ENCODE assay signal across 6 cellular contexts in the genomic region with DNA sequence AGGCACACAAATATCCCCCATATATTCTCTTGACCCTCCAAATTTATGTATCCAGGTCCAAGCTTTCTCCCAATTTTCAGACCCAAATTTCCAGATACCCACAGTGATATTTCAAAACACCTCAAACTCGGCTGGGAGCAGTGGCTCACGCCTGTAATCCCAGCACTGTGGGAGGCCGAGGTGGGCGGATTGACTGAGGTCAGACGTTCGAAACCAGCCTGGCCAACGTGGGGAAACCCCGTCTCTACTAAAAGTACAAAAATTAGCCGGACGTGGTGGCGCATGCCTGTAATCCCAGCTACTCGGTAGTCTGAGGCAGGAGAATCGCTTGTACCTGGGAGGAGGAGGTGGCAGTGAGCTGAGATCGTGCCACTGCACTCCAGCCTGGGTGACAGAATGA. TPM values are rescaled to one million over a fixed set of nuclear protein-coding genes. Genes with fewer than 3 reads are reported as not detected.
DNase-seq lines count a peak whose midpoint lies in the region; ATAC-seq and TF ChIP-seq lines count a peak whose summit lies in the region.
"Not testable (repeated sequence)": the region's sequence is repeated elsewhere in the genome, so short reads cannot be mapped to it uniquely, and the experiment has no call there.

No MANE protein-coding gene starts in this region.

- peaks cover 10% of the 10 kb centered on the region for H3K79me2 ChIP-seq in neural progenitor cell (ENCODE audit: low read depth)

- not testable (repeated sequence) for H4K20me1 ChIP-seq in neural progenitor cell (ENCODE audit: low read depth)

- H3K27ac Mint-ChIP-seq in endodermal cell, neural progenitor cell: not testable (repeated sequence)

- not testable (repeated sequence) for H3K4me3 Mint-ChIP-seq in activated T-cell treated with anti-CD3 and anti-CD28 coated beads, Interleukin-2, amount 50 U/mL, for 4 hours; endodermal cell
- H3K4me3 Mint-ChIP-seq in neural progenitor cell, result peak overlapping the region; percentile 6

- TF ChIP-seq POLR2A in Peyer's patch (IDR thresholded peaks at IDR 0.05), result not testable (repeated sequence)

- not testable (repeated sequence) for TF ChIP-seq CTCF in GM06990 (IDR thresholded peaks at IDR 0.05; ENCODE audit: insufficient read depth, low read length, poor library complexity, severe bottlenecking); Peyer's patch (IDR thresholded peaks at IDR 0.05); endodermal cell (conservative IDR thresholded peaks at IDR 0.05); neural progenitor cell (IDR thresholded peaks at IDR 0.05)

- H3K9me3 ChIP-seq in Peyer's patch; endodermal cell (ENCODE audit: control insufficient read depth, low read length); neural progenitor cell (ENCODE audit: low read depth): not testable (repeated sequence)

- peaks cover 24% of the 10 kb centered on the region for H3F3A ChIP-seq in neural progenitor cell (ENCODE audit: low read depth)

- 47 to 50% methylated on average over 11 to 14 of the region's 14 CpGs for WGBS in endodermal cell (ENCODE audit: insufficient coverage in 1 of 2, insufficient read length in 1 of 2), 2 experiments

- H3K4me2 ChIP-seq in neural progenitor cell, result peak overlapping the region; percentile 90

- H3K4me3 ChIP-seq in GM06990 (replicated peaks; ENCODE audit: low read depth, low read length) (peak overlapping the region; percentile 85), Peyer's patch (peak overlapping the region in 3 of 4 donors; percentile 85 to 99 (median 87)), endodermal cell (ENCODE audit: low read length) (peak overlapping the region; percentile 86), neural progenitor cell (peak overlapping the region; percentile 65)

- not testable (repeated sequence) for H3K9ac ChIP-seq in endodermal cell (ENCODE audit: extremely low read depth, low read length, poor library complexity, severe bottlenecking); neural progenitor cell

- not testable (repeated sequence) for ATAC-seq in activated T-cell treated with anti-CD3 and anti-CD28 coated beads, Interleukin-2, amount 50 U/mL, for 4 hours

- H3K36me3 ChIP-seq in GM06990 (ENCODE audit: control insufficient read depth, insufficient read depth, low read length); Peyer's patch; endodermal cell (ENCODE audit: control insufficient read depth, insufficient read depth, low read length); neural progenitor cell: not testable (repeated sequence)

- H2AFZ ChIP-seq in neural progenitor cell (replicated peaks), result not testable (repeated sequence)

- H3K27ac ChIP-seq in Peyer's patch; endodermal cell (ENCODE audit: low read depth, low read length); neural progenitor cell: not testable (repeated sequence)

- not testable (repeated sequence) for H3K36me3 Mint-ChIP-seq in activated T-cell treated with anti-CD3 and anti-CD28 coated beads, Interleukin-2, amount 50 U/mL, for 4 hours (ENCODE audit: insufficient read depth); endodermal cell (ENCODE audit: low read depth); neural progenitor cell

- H3K4me1 Mint-ChIP-seq in activated T-cell treated with anti-CD3 and anti-CD28 coated beads, Interleukin-2, amount 50 U/mL, for 4 hours (ENCODE audit: low read depth), result peaks cover 11% of the 10 kb centered on the region
- H3K4me1 Mint-ChIP-seq in endodermal cell, neural progenitor cell: not testable (repeated sequence)

- DNase-seq in GM06990 (ENCODE audit: extremely low read depth, insufficient read length); Peyer's patch; endodermal cell; neural progenitor cell (ENCODE audit: low spot score): not testable (repeated sequence)
- peak; percentile 16 for DNase-seq in activated T-cell treated with anti-CD3 and anti-CD28 coated beads, Interleukin-2, amount 50 U/mL, for 4 hours
- peak; percentile 15 for DNase-seq in stimulated activated CD8-positive, alpha-beta memory T cell treated with anti-CD3 and anti-CD28 coated beads, Interleukin-12 subunit alpha, Interleukin-12 subunit beta, amount 100 ng/mL, for 24 hours (ENCODE audit: extremely low read depth)

- H3K27me3 ChIP-seq in GM06990 (replicated peaks; ENCODE audit: control insufficient read depth, insufficient read depth, low read length); Peyer's patch; endodermal cell (ENCODE audit: control insufficient read depth, insufficient read depth, low read length, poor library complexity, severe bottlenecking): not testable (repeated sequence)
- H3K27me3 ChIP-seq in neural progenitor cell, result peaks cover 15% of the 10 kb centered on the region

- not testable (repeated sequence) for H3K9me3 Mint-ChIP-seq in activated T-cell treated with anti-CD3 and anti-CD28 coated beads, Interleukin-2, amount 50 U/mL, for 4 hours; endodermal cell; neural progenitor cell

- H3K27me3 Mint-ChIP-seq in activated T-cell treated with anti-CD3 and anti-CD28 coated beads, Interleukin-2, amount 50 U/mL, for 4 hours (ENCODE audit: low read depth); endodermal cell (ENCODE audit: insufficient read depth): not testable (repeated sequence)
- peaks cover 16% of the 10 kb centered on the region for H3K27me3 Mint-ChIP-seq in neural progenitor cell (ENCODE audit: insufficient read depth, low read depth)

- H3K4me1 ChIP-seq in Peyer's patch; endodermal cell (ENCODE audit: control insufficient read depth, insufficient read depth, low read length); neural progenitor cell: not testable (repeated sequence)

RNA-seq across cellular contexts. Expression of a gene that starts 1.6 kb away (rescaled TPM):
- total RNA-seq in Peyer's patch (10 to 100 TPM; 16.5 to 30.5 (median 23.2) TPM), endodermal cell (10 to 100 TPM in 1 of 2 donors, 1 to 10 TPM in 1; 9.7 to 10.3 TPM), neural progenitor cell (ENCODE audit: low replicate concordance) (10.5 and 14.9 TPM in 2 replicates)
- 1 to 10 TPM; 2.0 to 2.5 (median 2.3) TPM for total RNA-seq in activated T-cell treated with anti-CD3 and anti-CD28 coated beads, Interleukin-2, amount 50 U/mL, for 4 hours
- polyA plus RNA-seq in endodermal cell (2013, experiment 1 of 2), result 3.1 TPM
- polyA plus RNA-seq in endodermal cell (2013, experiment 2 of 2), result 2.9 TPM

RNA-seq across cellular contexts. Expression of a gene that starts 10.5 kb away (rescaled TPM):
- total RNA-seq in Peyer's patch (1 to 10 TPM in 2 of 4 donors, under 1 TPM in 1, not detected in 1; 0.94 to 3.7 (median 1.7) TPM), endodermal cell (1 to 10 TPM; 2.8 to 8.3 TPM), neural progenitor cell (ENCODE audit: low replicate concordance) (1.7 TPM in 2 replicates)
- total RNA-seq in activated T-cell treated with anti-CD3 and anti-CD28 coated beads, Interleukin-2, amount 50 U/mL, for 4 hours, result 1 to 10 TPM; 1.3 to 1.9 (median 1.7) TPM
- polyA plus RNA-seq in endodermal cell (2013, experiment 1 of 2), result 2.7 TPM
- polyA plus RNA-seq in endodermal cell (2013, experiment 2 of 2), result 2.3 TPM

RNA-seq across cellular contexts. Expression of a gene that starts 10.7 kb away (rescaled TPM):
- total RNA-seq in Peyer's patch, result 1 to 10 TPM; 2.5 to 5.1 (median 3.4) TPM
- total RNA-seq in activated T-cell treated with anti-CD3 and anti-CD28 coated beads, Interleukin-2, amount 50 U/mL, for 4 hours, result 10 to 100 TPM in 1 of 3 donors, 1 to 10 TPM in 2; 6.7 to 10.6 (median 9.7) TPM
- 1 to 10 TPM; 7.1 to 7.7 TPM for total RNA-seq in endodermal cell
- 7.2 TPM for polyA plus RNA-seq in endodermal cell (2013, experiment 1 of 2)
- 6.1 TPM for polyA plus RNA-seq in endodermal cell (2013, experiment 2 of 2)
- 3.1 and 5.8 TPM in 2 replicates for total RNA-seq in neural progenitor cell (ENCODE audit: low replicate concordance)

RNA-seq across cellular contexts. Expression of a gene that starts 32.3 kb away (rescaled TPM):
- total RNA-seq in Peyer's patch (100 to 1,000 TPM; 214 to 501 (median 292) TPM), endodermal cell (100 to 1,000 TPM; 872 to 949 TPM), neural progenitor cell (ENCODE audit: low replicate concordance) (477 and 653 TPM in 2 replicates)
- total RNA-seq in activated T-cell treated with anti-CD3 and anti-CD28 coated beads, Interleukin-2, amount 50 U/mL, for 4 hours, result 100 to 1,000 TPM; 820 to 951 (median 896) TPM
- polyA plus RNA-seq in endodermal cell (2013, experiment 1 of 2), result 677 TPM
- polyA plus RNA-seq in endodermal cell (2013, experiment 2 of 2), result 633 TPM
